ENCODE assay signal across 9 cellular contexts in the genomic region with DNA sequence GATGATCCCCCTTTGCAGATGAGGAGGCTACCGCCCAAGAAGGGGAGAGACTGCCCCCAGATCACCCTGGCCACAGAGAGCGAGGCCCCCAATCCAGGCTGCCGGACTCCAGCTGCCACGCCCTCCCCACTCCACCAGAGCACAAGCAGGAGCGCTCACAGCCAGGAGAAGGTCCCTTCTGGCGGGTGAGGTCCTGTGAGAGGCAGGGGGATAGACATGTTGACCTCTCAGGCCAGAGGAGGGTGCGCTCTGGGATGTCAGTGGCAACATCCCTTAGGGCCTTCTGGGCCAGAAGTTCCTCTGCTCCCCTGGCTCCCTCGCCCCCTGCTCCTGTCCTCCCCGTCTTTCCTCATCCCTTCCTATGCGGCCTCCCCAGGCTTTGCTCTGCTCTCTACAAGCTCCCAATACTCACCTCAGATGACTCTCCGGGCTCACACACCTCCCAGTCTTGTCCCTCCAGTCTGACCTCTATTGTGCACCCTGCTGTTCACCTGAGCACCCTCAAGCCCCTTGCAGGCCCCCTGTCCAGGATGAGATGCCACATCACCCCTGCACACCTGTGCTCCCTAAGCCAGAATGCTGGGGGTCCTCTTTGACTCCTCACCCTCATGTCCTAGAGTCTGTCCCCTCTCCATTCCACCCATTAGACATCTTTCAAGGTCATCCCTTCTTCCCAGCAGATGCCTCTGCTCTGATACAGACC. TPM values are rescaled to one million over a fixed set of nuclear protein-coding genes. Genes with fewer than 3 reads are reported as not detected.
A peak's percentile ranks its signal among the peaks of the same experiment; 100 is the strongest.
DNase-seq lines count a peak whose midpoint lies in the region; ATAC-seq, FAIRE-seq and TF ChIP-seq lines count a peak whose summit lies in the region.
"Had no signal": no experiment of that assay in that cellular context is flagged by ENCODE, and none has a peak within 500 bp of the region (broad histone marks: within the 10 kb centered on the region; RNA-seq: fewer than 3 reads in every experiment).

No MANE protein-coding gene starts in this region.

- no peaks in the 10 kb centered on the region for H3K36me3 Mint-ChIP-seq in activated naive CD8-positive, alpha-beta T cell treated with anti-CD3 and anti-CD28 coated beads for 36 hours
- H3K36me3 Mint-ChIP-seq in naive B cell: no peaks in the 10 kb centered on the region

- TF ChIP-seq POLR2A in A549 (IDR thresholded peaks at IDR 0.05; ENCODE audit: low read length): no peak

- H3K4me3 ChIP-seq in A549 (no peak overlapping the region), H7 (ENCODE audit: insufficient read depth, low read depth, low read length) (peak overlapping the region; percentile 50; the same call in 1 of the 2 replicates)

- H3K36me3 ChIP-seq in H7 (replicated peaks; ENCODE audit: control insufficient read depth, insufficient read depth, low read length): no peaks in the 10 kb centered on the region

- H3K4me1 ChIP-seq in A549: peaks cover 4% of the 10 kb centered on the region; the same call in 1 of the 3 replicates

- no peak overlapping the region for H3K27ac ChIP-seq in A549
- H3K27ac ChIP-seq: SK-N-MC had no signal

- peaks cover 19% of the 10 kb centered on the region for H3K4me1 Mint-ChIP-seq in activated naive CD8-positive, alpha-beta T cell treated with anti-CD3 and anti-CD28 coated beads for 36 hours
- H3K4me1 Mint-ChIP-seq in naive B cell: peaks cover 9 to 30% (median 23%) of the 10 kb centered on the region in 3 donors

- H3K4me3 Mint-ChIP-seq in activated naive CD8-positive, alpha-beta T cell treated with anti-CD3 and anti-CD28 coated beads for 36 hours: peak overlapping the region; percentile 30
- peak overlapping the region; percentile 61 to 96 (median 93) for H3K4me3 Mint-ChIP-seq in naive B cell

- no peak overlapping the region for H3K27ac Mint-ChIP-seq in activated naive CD8-positive, alpha-beta T cell treated with anti-CD3 and anti-CD28 coated beads for 36 hours
- H3K27ac Mint-ChIP-seq in naive B cell: peak overlapping the region in 3 of 6 donors; percentile 49 to 89 (median 76)

- H3K27me3 ChIP-seq in H7 (ENCODE audit: control insufficient read depth, insufficient read depth, low read length): peaks cover 28% of the 10 kb centered on the region

- CTCF ChIA-PET in A549 (lab: Yijun Ruan, JAX): interaction anchor here (0.5 to 40.8 kb wide), 80 partner anchors 10 to 878 kb away, joined by 3 to 2008 read pairs (median 4); a partner anchor contains a TSS

- no peaks in the 10 kb centered on the region for H3K9me3 ChIP-seq in A549

- H3K27me3 Mint-ChIP-seq in activated naive CD8-positive, alpha-beta T cell treated with anti-CD3 and anti-CD28 coated beads for 36 hours: peaks cover 51% of the 10 kb centered on the region
- H3K27me3 Mint-ChIP-seq in naive B cell: peaks cover 35 to 73% (median 70%) of the 10 kb centered on the region in 3 donors

- H3K9me3 Mint-ChIP-seq in activated naive CD8-positive, alpha-beta T cell treated with anti-CD3 and anti-CD28 coated beads for 36 hours: no peaks in the 10 kb centered on the region
- H3K9me3 Mint-ChIP-seq in naive B cell: no peaks in the 10 kb centered on the region

- H3K4me2 ChIP-seq in A549: peak overlapping the region; percentile 59

- no peak for FAIRE-seq in A549 (lab: Jason Lieb, UNC)

- ATAC-seq in A549 (peak; percentile 11 to 16), naive B cell (ENCODE audit: low read depth in 2 of 2) (no peak)

- TF ChIP-seq EP300 in A549 (IDR thresholded peaks at IDR 0.05): no peak

- TF ChIP-seq CTCF in A549 (IDR thresholded peaks at IDR 0.05): no peak

- WGBS in A549 (ENCODE audit: missing lambda C conversion rate): 30% methylated on average over 11 of the region's 11 CpGs

- DNase-seq in A549 (ENCODE audit: low read depth in 1 of 2, low spot score in 1 of 2) (no peak), H7 (peak; percentile 4), naive B cell (no peak), NCI-H1694 (lab: John Stamatoyannopoulos, UW) (no peak), UCSD-AML1 (lab: John Stamatoyannopoulos, UW; ENCODE audit: unreplicated experiment) (no peak), NCI-H146 (lab: John Stamatoyannopoulos, UW) (no peak), AML-193 (lab: John Stamatoyannopoulos, UW) (no peak)
- no peak for DNase-seq in activated naive CD8-positive, alpha-beta T cell treated with anti-CD3 and anti-CD28 coated beads for 36 hours

- POLR2A ChIA-PET in A549 (lab: Yijun Ruan, JAX): interaction anchor here (0.7 to 1.9 kb wide), 5 partner anchors 118 to 217 kb away, joined by 3 to 5 read pairs (median 4); a partner anchor contains a TSS

- no peak for TF ChIP-seq RAD21 in A549 (conservative IDR thresholded peaks at IDR 0.05 in 1 of 2, IDR thresholded peaks at IDR 0.05 in 1 of 2)

TF ChIP-seq in A549, 52 proteins besides CTCF, POLR2A, EP300 and RAD21:
- TF ChIP-seq MAZ (IDR thresholded peaks at IDR 0.05; ENCODE audit: borderline replicate concordance, low read depth, low read length) (no peak), RNF2 (IDR thresholded peaks at IDR 0.05; ENCODE audit: borderline replicate concordance, low read depth) (no peak), ZNF302 (CRISPR knock-in tag; IDR thresholded peaks at IDR 0.05) (no peak), ZC3H11A (IDR thresholded peaks at IDR 0.05) (no peak), HOXB5 (CRISPR knock-in tag; IDR thresholded peaks at IDR 0.05) (no peak)
- TF ChIP-seq, protein P1, sequence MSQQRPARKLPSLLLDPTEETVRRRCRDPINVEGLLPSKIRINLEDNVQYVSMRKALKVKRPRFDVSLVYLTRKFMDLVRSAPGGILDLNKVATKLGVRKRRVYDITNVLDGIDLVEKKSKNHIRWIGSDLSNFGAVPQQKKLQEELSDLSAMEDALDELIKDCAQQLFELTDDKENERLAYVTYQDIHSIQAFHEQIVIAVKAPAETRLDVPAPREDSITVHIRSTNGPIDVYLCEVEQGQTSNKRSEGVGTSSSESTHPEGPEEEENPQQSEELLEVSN (IDR thresholded peaks at IDR 0.05; ENCODE audit: borderline replicate concordance, low read depth): no peak

RNA-seq across cellular contexts. Expression of a gene that starts 5.0 kb away (rescaled TPM):
- polyA plus RNA-seq in A549 (2011; rRNA removed) (0.07 and 0.12 TPM in 2 replicates), A549 (2017; fragmentation: RNase III; extraction: RNeasy Plus Mini Kit Qiagen cat#74134 plus additional on column Dnase treatment) (0.17 to 0.30 TPM (median 0.20 TPM) in 3 replicates), naive B cell (ENCODE audit: low read depth in 6 of 6) (not detected)
- 0.08 and 0.12 TPM in 2 replicates for polyA plus RNA-seq in A549 (2012; cell fraction: cytosol; rRNA removed)
- polyA plus RNA-seq in A549 (2012; cell fraction: nucleus; rRNA removed): 0.05 TPM in 2 replicates
- 0.08 TPM in 1 of 2 replicates, not detected in the other for polyA minus RNA-seq in A549 (2011; rRNA and poly(A)+ RNA removed)
- 1.7 and 2.4 TPM in 2 replicates for total RNA-seq in H7 (2014; rRNA removed; shearing (Covaris generic))
- under 1 TPM; 0.10 to 0.18 TPM for total RNA-seq in activated naive CD8-positive, alpha-beta T cell treated with anti-CD3 and anti-CD28 coated beads for 36 hours

Comparison
In these comparisons a context has a peak if more than half of its experiments do, and no peak if none do; other contexts are left out.
1. ATAC-seq: peak in A549 (2 of 2); none in naive B cell (0 of 2).